ENCODE assay signal across 27 cellular contexts in the genomic region with DNA sequence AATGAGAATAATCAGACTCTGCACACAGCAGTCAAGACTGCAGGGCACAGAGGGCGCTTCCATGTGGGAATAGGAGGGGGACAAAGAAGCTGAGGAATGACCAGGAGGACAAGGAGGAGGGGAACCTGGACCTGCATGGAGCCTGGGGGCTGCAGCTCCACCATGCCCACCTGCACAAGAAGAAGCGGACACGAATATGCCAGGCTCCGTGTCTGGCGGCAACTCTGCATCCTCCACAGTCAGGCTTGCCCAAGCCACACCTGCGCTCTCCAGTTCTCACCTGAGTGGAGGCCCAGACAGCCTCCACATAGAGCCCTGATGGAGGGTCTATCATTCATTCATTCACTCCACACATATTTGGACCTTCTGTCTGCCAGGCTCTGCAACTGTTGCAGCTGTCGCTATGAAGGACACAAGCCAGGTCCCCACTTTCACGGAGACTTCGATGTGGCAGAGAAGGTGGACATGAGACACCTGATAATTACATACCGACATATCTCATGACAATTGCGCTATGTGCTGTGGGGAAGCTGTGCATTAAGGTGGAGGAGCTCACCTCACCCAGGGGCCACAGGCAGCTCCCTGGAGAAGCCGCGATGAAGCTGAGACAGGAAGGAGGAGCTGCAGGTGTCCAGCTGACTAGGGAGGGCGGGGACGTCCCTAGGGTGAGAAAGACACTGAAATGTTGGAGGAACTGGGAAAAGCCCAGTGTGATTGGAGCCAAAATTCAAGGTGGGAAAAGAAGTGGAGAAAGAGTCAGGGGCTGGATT.
"Had no signal": no experiment of that assay in that cellular context is flagged by ENCODE, and none has a peak within 500 bp of the region (broad histone marks: within the 10 kb centered on the region; RNA-seq: fewer than 3 reads in every experiment).

No MANE protein-coding gene starts in this region.

- DNase-seq: activated CD4-positive, alpha-beta T cell treated with anti-CD3 and anti-CD28 coated beads for 36 hours; activated CD4-positive, alpha-beta T cell treated with anti-CD3 and anti-CD28 coated beads, Interleukin-2, amount 50 U/mL, for 4 hours; activated CD4-positive, CD25-positive, alpha-beta regulatory T cell; activated CD8-positive, alpha-beta memory T cell treated with anti-CD3 and anti-CD28 coated beads, Interleukin-2, amount 10 ng/mL, durations not matched to agents 7 days and 5 days; activated effector memory CD4-positive, alpha-beta T cell treated with anti-CD3 and anti-CD28 coated beads, Interleukin-2, amount 50 U/mL, for 16 hours; activated naive CD4-positive, alpha-beta T cell treated with Interleukin-2 at 50 U/mL for 16 hours; activated naive CD8-positive, alpha-beta T cell treated with anti-CD3 and anti-CD28 coated beads, Interleukin-2, amount 50 U/mL, for 24 hours; activated T-cell treated with anti-CD3 and anti-CD28 coated beads, Interleukin-2, amount 50 U/mL, for 4 hours; amniotic stem cell; body of pancreas; KG1; NCI-H1092; NCI-H1417 treated with DMSO at 0.1 percent for 48 hours; NCI-H1694; NCI-H2029; NCI-H2107; NCI-H2171 treated with DMSO at 0.1 percent for 48 hours; NCI-H226; NCI-H526; NCI-H82; SJCRH30; SK-N-SH; T-helper 1 cell had no signal

- H3K36me3 ChIP-seq: ascending aorta, SJCRH30 had no signal

- H3K36me3 Mint-ChIP-seq: activated CD8-positive, alpha-beta memory T cell treated with anti-CD3 and anti-CD28 coated beads, Interleukin-2, amount 10 ng/mL, durations not matched to agents 7 days and 5 days; activated naive CD4-positive, alpha-beta T cell treated with anti-CD3 and anti-CD28 coated beads, Interleukin-2, amount 50 U/mL, for 72 hours; IgD-negative memory B cell had no signal

- H3K4me3 Mint-ChIP-seq: activated CD4-positive, alpha-beta T cell treated with anti-CD3 and anti-CD28 coated beads for 36 hours; activated CD8-positive, alpha-beta memory T cell treated with anti-CD3 and anti-CD28 coated beads, Interleukin-2, amount 10 ng/mL, durations not matched to agents 7 days and 5 days; activated naive CD8-positive, alpha-beta T cell treated with anti-CD3 and anti-CD28 coated beads, Interleukin-2, amount 50 U/mL, for 24 hours; activated T-cell treated with anti-CD3 and anti-CD28 coated beads, Interleukin-2, amount 50 U/mL, for 4 hours had no signal

- H3K27ac ChIP-seq: ascending aorta, body of pancreas, SJCRH30, VCaP had no signal

- H3K9me3 Mint-ChIP-seq: activated naive CD4-positive, alpha-beta T cell treated with anti-CD3 and anti-CD28 coated beads, Interleukin-2, amount 50 U/mL, for 72 hours; activated naive CD8-positive, alpha-beta T cell treated with anti-CD3 and anti-CD28 coated beads, Interleukin-2, amount 50 U/mL, for 24 hours; activated T-cell treated with anti-CD3 and anti-CD28 coated beads, Interleukin-2, amount 50 U/mL, for 4 hours; IgD-negative memory B cell had no signal

- H3K9me3 ChIP-seq: ascending aorta, body of pancreas, SJCRH30, SK-N-SH had no signal

- H3K4me1 ChIP-seq: body of pancreas, SJCRH30 had no signal

- ATAC-seq: activated CD4-positive, alpha-beta T cell treated with anti-CD3 and anti-CD28 coated beads for 36 hours; activated CD8-positive, alpha-beta memory T cell treated with anti-CD3 and anti-CD28 coated beads, Interleukin-2, amount 10 ng/mL, durations not matched to agents 7 days and 5 days; activated naive CD4-positive, alpha-beta T cell treated with anti-CD3 and anti-CD28 coated beads, Interleukin-2, amount 50 U/mL, for 72 hours; activated naive CD8-positive, alpha-beta T cell treated with anti-CD3 and anti-CD28 coated beads, Interleukin-2, amount 50 U/mL, for 24 hours; activated T-cell treated with anti-CD3 and anti-CD28 coated beads, Interleukin-2, amount 50 U/mL, for 4 hours; body of pancreas had no signal

- H3K27ac Mint-ChIP-seq: activated CD4-positive, alpha-beta T cell treated with anti-CD3 and anti-CD28 coated beads for 36 hours; activated CD8-positive, alpha-beta memory T cell treated with anti-CD3 and anti-CD28 coated beads, Interleukin-2, amount 10 ng/mL, durations not matched to agents 7 days and 5 days; activated naive CD8-positive, alpha-beta T cell treated with anti-CD3 and anti-CD28 coated beads, Interleukin-2, amount 50 U/mL, for 24 hours; IgD-negative memory B cell had no signal

- H3K27me3 Mint-ChIP-seq: activated CD4-positive, alpha-beta T cell treated with anti-CD3 and anti-CD28 coated beads for 36 hours; activated CD8-positive, alpha-beta memory T cell treated with anti-CD3 and anti-CD28 coated beads, Interleukin-2, amount 10 ng/mL, durations not matched to agents 7 days and 5 days; IgD-negative memory B cell had no signal

- H3K9ac ChIP-seq: SK-N-SH had no signal

- H3K4me1 Mint-ChIP-seq: activated CD4-positive, alpha-beta T cell treated with anti-CD3 and anti-CD28 coated beads for 36 hours; activated CD8-positive, alpha-beta memory T cell treated with anti-CD3 and anti-CD28 coated beads, Interleukin-2, amount 10 ng/mL, durations not matched to agents 7 days and 5 days; activated naive CD8-positive, alpha-beta T cell treated with anti-CD3 and anti-CD28 coated beads, Interleukin-2, amount 50 U/mL, for 24 hours; IgD-negative memory B cell had no signal

- H3K27me3 ChIP-seq: ascending aorta, body of pancreas had no signal

- H3K4me3 ChIP-seq: ascending aorta, body of pancreas, SJCRH30 had no signal
